8 cellular contexts compared by ENCODE assay signal in genomic region chr22:25564320-25564978, GRCh38. TPM values are rescaled to one million over a fixed set of nuclear protein-coding genes. Genes with fewer than 3 reads are reported as not detected.
DNase-seq lines count a peak whose midpoint lies in the region; ATAC-seq and TF ChIP-seq lines count a peak whose summit lies in the region.

Gene GRK3 (plus strand): TSS chr22:25564675. CDS start chr22:25565041, 366 bp downstream.

- no peak for TF ChIP-seq POLR2A in tibial nerve (IDR thresholded peaks at IDR 0.05)

- no peak for TF ChIP-seq EP300 in tibial nerve (IDR thresholded peaks at IDR 0.05)

- H3K79me2 ChIP-seq in osteoblast (ENCODE audit: insufficient read depth, low read length): no peaks in the 10 kb centered on the region

- H3K27ac ChIP-seq in osteoblast (ENCODE audit: low read depth, low read length): no peak within 1 kb of the TSS
- peak within 1 kb of the TSS; percentile 15 to 89 (median 75) for H3K27ac ChIP-seq in tibial nerve

- peak within 1 kb of the TSS; percentile 87 for H3K4me2 ChIP-seq in osteoblast (ENCODE audit: insufficient read depth, low read length)

- H3K36me3 ChIP-seq in osteoblast (ENCODE audit: insufficient read depth, low read length) (no peaks in the 10 kb centered on the region), tibial nerve (no peaks in the 10 kb centered on the region)

- H3K4me3 ChIP-seq in osteoblast (ENCODE audit: insufficient read depth, low read length): peak within 1 kb of the TSS; percentile 76
- peak within 1 kb of the TSS; percentile 46 to 92 (median 67) for H3K4me3 ChIP-seq in tibial nerve

- 2 to 3% methylated on average over 14 to 22 of the region's 73 CpGs for WGBS in tibial nerve, 2 donors

- H3K4me1 ChIP-seq in osteoblast (ENCODE audit: insufficient read depth, low read length) (peaks cover 10% of the 10 kb centered on the region), tibial nerve (peaks cover 0 to 37% (median 6%) of the 10 kb centered on the region in 4 donors)

- H2AFZ ChIP-seq in osteoblast (ENCODE audit: low read length): peak within 1 kb of the TSS; percentile 78

- peaks cover 6% of the 10 kb centered on the region for H4K20me1 ChIP-seq in osteoblast (ENCODE audit: insufficient read depth, low read length)

- H3K9me3 ChIP-seq in osteoblast (ENCODE audit: low read depth, low read length): no peaks in the 10 kb centered on the region
- H3K9me3 ChIP-seq in tibial nerve: no peaks in the 10 kb centered on the region

- TF ChIP-seq CTCF in osteoblast (IDR thresholded peaks at IDR 0.05; ENCODE audit: extremely low read depth, low read depth, low read length) (no peak), tibial nerve (IDR thresholded peaks at IDR 0.05) (no peak)

- H3K27me3 ChIP-seq in osteoblast (ENCODE audit: insufficient read depth, low read length) (peaks cover 12% of the 10 kb centered on the region), tibial nerve (no peaks in the 10 kb centered on the region)

- DNase-seq in NCI-H748 (lab: John Stamatoyannopoulos, UW; ENCODE audit: unreplicated experiment): peak; percentile 54
- no peak for DNase-seq in NCI-H748 treated with DMSO at 0.1 percent for 48 hours (lab: John Stamatoyannopoulos, UW)
- DNase-seq in RKO (ENCODE audit: low spot score): peak; percentile 36
- peak; percentile 30 for DNase-seq in activated gamma-delta T cell treated with anti-CD3 and anti-CD28 coated beads, Interleukin-2, amount 50 U/mL, for 16 hours (ENCODE audit: low read depth)
- DNase-seq in germinal center (ENCODE audit: low spot score): peak; percentile 75
- DNase-seq in osteoblast (ENCODE audit: insufficient read length, low spot score, missing footprints): peak; percentile 89
- DNase-seq in tibial nerve (ENCODE audit: low spot score in 2 of 2): peak; percentile 31 to 59

- ATAC-seq in HG03280 (IDR thresholded peaks at IDR 0.05; ENCODE audit: unreplicated experiment): peak; percentile 50

RNA-seq across cellular contexts. Expression of gene GRK3, which starts in this region (rescaled TPM):
- total RNA-seq in osteoblast: 1.8 and 2.7 TPM in 2 replicates
- total RNA-seq in tibial nerve: 10 to 100 TPM in 2 of 4 donors, 1 to 10 TPM in 2; 8.2 to 12.9 (median 10.2) TPM
